Comparison of ENCODE assay signal across 18 cellular contexts in the genomic region with DNA sequence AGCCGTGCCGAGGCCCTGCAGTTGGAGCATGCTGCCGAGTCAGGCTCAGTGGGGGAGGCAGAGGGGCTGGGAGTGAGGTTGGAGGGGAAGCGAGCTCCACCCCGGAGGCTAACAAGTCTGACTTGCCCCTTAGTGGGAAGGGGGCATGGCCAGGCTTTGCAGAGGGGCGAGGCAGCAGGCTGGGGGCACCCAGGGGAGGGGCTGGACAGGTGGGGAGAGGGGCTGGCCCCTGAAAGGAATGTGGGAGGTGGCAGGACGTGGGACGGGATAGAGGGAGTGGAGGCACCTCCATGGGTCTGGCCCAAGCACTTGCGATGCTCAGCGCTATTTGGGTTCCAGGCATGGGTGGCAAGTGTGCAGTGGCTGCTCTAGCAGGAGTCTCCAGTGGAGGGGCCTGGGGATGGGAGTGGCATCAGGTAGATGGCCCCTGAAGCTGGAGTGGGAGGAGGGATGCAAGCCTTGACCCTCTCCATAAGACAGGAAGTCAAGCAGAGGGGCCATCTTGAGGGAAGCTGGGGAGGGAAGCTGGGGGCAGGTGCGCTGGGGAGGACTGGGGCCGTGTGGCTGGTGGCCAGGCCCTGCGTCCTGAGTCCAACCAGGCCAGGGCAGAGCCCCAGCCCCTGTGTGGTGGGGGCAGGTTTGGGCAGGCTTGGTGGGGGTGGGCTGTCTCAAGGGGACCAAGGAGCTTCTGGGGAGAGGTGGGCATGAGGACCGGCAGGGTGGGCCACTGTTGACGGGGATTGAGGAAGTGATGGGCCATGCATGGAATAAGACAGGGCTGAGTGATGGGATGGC. TPM values are rescaled to one million over a fixed set of nuclear protein-coding genes. Genes with fewer than 3 reads are reported as not detected.
A peak's percentile ranks its signal among the peaks of the same experiment; 100 is the strongest.
DNase-seq lines count a peak whose midpoint lies in the region; ATAC-seq and TF ChIP-seq lines count a peak whose summit lies in the region.
"Had no signal": no experiment of that assay in that cellular context is flagged by ENCODE, and none has a peak within 500 bp of the region (broad histone marks: within the 10 kb centered on the region; RNA-seq: fewer than 3 reads in every experiment).

No MANE protein-coding gene starts in this region.

- H3K27ac Mint-ChIP-seq in effector memory CD8-positive, alpha-beta T cell, result peak overlapping the region; percentile 52 to 93
- H3K27ac Mint-ChIP-seq in stimulated activated effector memory CD8-positive, alpha-beta T cell treated with anti-CD3 and anti-CD28 coated beads, Interleukin-12 subunit alpha, Interleukin-12 subunit beta, amount 100 ng/mL, for 72 hours, result peak overlapping the region; percentile 74

- POLR2A ChIA-PET in HEK293 (lab: Yijun Ruan, JAX), result interaction anchor here (0.7 to 1.1 kb wide), 2 partner anchors 10 to 200 kb away, joined by 3 to 8 read pairs; partner anchors contain the start of gene CKB

- no peaks in the 10 kb centered on the region for H3K27me3 ChIP-seq in MG63
- H3K27me3 ChIP-seq: ascending aorta, thyroid gland had no signal

- peaks cover 0 to 19% of the 10 kb centered on the region in 2 experiments; a peak in 1 of 3 replicates for H3K36me3 ChIP-seq in HEK293 (ENCODE audit: control insufficient read depth in 2 of 2, insufficient read depth in 1 of 2, low read length in 2 of 2)
- peaks cover 7% of the 10 kb centered on the region for H3K36me3 ChIP-seq in MG63
- H3K36me3 ChIP-seq: thyroid gland had no signal

- H3K27me3 Mint-ChIP-seq in activated T-cell treated with anti-CD3 and anti-CD28 coated beads, Interleukin-2, amount 50 U/mL, for 4 hours (ENCODE audit: low read depth), result no peaks in the 10 kb centered on the region
- H3K27me3 Mint-ChIP-seq in effector memory CD8-positive, alpha-beta T cell, result no peaks in the 10 kb centered on the region

- H3K4me1 ChIP-seq in HEK293 (ENCODE audit: control insufficient read depth, insufficient read depth, low read length), result peaks cover 13% of the 10 kb centered on the region

- H3K27ac ChIP-seq in HEK293 (ENCODE audit: extremely low read depth, low read depth, low read length), result no peak overlapping the region
- H3K27ac ChIP-seq: thyroid gland had no signal

- peaks cover 38% of the 10 kb centered on the region for H3K4me1 Mint-ChIP-seq in activated T-cell treated with anti-CD3 and anti-CD28 coated beads, Interleukin-2, amount 50 U/mL, for 4 hours (ENCODE audit: low read depth)
- H3K4me1 Mint-ChIP-seq in effector memory CD8-positive, alpha-beta T cell (ENCODE audit: low read depth in 2 of 2), result peaks cover 13 to 30% of the 10 kb centered on the region in 2 donors
- H3K4me1 Mint-ChIP-seq in stimulated activated effector memory CD8-positive, alpha-beta T cell treated with anti-CD3 and anti-CD28 coated beads, Interleukin-12 subunit alpha, Interleukin-12 subunit beta, amount 100 ng/mL, for 72 hours, result peaks cover 49% of the 10 kb centered on the region

- no peak overlapping the region for H3K4me3 ChIP-seq in HEK293 (ENCODE audit: low read depth, low read length)
- no peak overlapping the region for H3K4me3 ChIP-seq in MG63
- H3K4me3 ChIP-seq: lung, thyroid gland had no signal

- no peaks in the 10 kb centered on the region for H3K9me3 Mint-ChIP-seq in activated T-cell treated with anti-CD3 and anti-CD28 coated beads, Interleukin-2, amount 50 U/mL, for 4 hours
- no peaks in the 10 kb centered on the region for H3K9me3 Mint-ChIP-seq in effector memory CD8-positive, alpha-beta T cell
- H3K9me3 Mint-ChIP-seq in stimulated activated effector memory CD8-positive, alpha-beta T cell treated with anti-CD3 and anti-CD28 coated beads, Interleukin-12 subunit alpha, Interleukin-12 subunit beta, amount 100 ng/mL, for 72 hours, result no peaks in the 10 kb centered on the region
- H3K9me3 Mint-ChIP-seq: naive thymus-derived CD8-positive, alpha-beta T cell had no signal

- H3K36me3 Mint-ChIP-seq in activated T-cell treated with anti-CD3 and anti-CD28 coated beads, Interleukin-2, amount 50 U/mL, for 4 hours (ENCODE audit: insufficient read depth), result peaks cover 4% of the 10 kb centered on the region
- H3K36me3 Mint-ChIP-seq in effector memory CD8-positive, alpha-beta T cell (ENCODE audit: insufficient read depth), result peaks cover 32% of the 10 kb centered on the region
- peaks cover 42% of the 10 kb centered on the region for H3K36me3 Mint-ChIP-seq in stimulated activated effector memory CD8-positive, alpha-beta T cell treated with anti-CD3 and anti-CD28 coated beads, Interleukin-12 subunit alpha, Interleukin-12 subunit beta, amount 100 ng/mL, for 72 hours

- no peak for DNase-seq in activated T-cell treated with anti-CD3 and anti-CD28 coated beads, Interleukin-2, amount 50 U/mL, for 4 hours
- DNase-seq in activated T-cell treated with anti-CD3 and anti-CD28 coated beads, Interleukin-2, amount 50 U/mL, for 1 hour, result no peak
- DNase-seq in effector memory CD8-positive, alpha-beta T cell, result no peak
- no peak for DNase-seq in stimulated activated effector memory CD8-positive, alpha-beta T cell treated with anti-CD3 and anti-CD28 coated beads, Interleukin-12 subunit alpha, Interleukin-12 subunit beta, amount 100 ng/mL, for 72 hours (ENCODE audit: low spot score in 2 of 2)
- no peak for DNase-seq in globus pallidus (ENCODE audit: low spot score)
- no peak for DNase-seq in stimulated activated CD4-positive, alpha-beta T cell treated with anti-CD3 and anti-CD28 coated beads, Interleukin-12 subunit alpha, Interleukin-12 subunit beta, amount 100 ng/mL, for 4 hours
- no peak for DNase-seq in MG63
- DNase-seq: cerebellar nuclear complex; DMS79; effector memory CD4-positive, alpha-beta T cell; islet precursor cell; naive thymus-derived CD8-positive, alpha-beta T cell; NCI-H1417; NCI-H526; thyroid gland had no signal

- no peaks in the 10 kb centered on the region for H3K9me3 ChIP-seq in HEK293 (ENCODE audit: control insufficient read depth, insufficient read depth, low read depth, low read length)
- no peaks in the 10 kb centered on the region for H3K9me3 ChIP-seq in MG63
- H3K9me3 ChIP-seq: ascending aorta, thyroid gland had no signal

- H3K4me3 Mint-ChIP-seq in activated T-cell treated with anti-CD3 and anti-CD28 coated beads, Interleukin-2, amount 50 U/mL, for 4 hours, result peak overlapping the region; percentile 54
- H3K4me3 Mint-ChIP-seq in effector memory CD8-positive, alpha-beta T cell, result no peak overlapping the region
- peak overlapping the region; percentile 91 for H3K4me3 Mint-ChIP-seq in stimulated activated effector memory CD8-positive, alpha-beta T cell treated with anti-CD3 and anti-CD28 coated beads, Interleukin-12 subunit alpha, Interleukin-12 subunit beta, amount 100 ng/mL, for 72 hours

- TF ChIP-seq CTCF in HEK293 (tag by site-specific recombination; IDR thresholded peaks at IDR 0.05), result no peak

- CTCF ChIA-PET in HEK293 (lab: Yijun Ruan, JAX), result interaction anchor here (0.7 to 1.4 kb wide), 2 partner anchors 13 to 14 kb away, joined by 3 to 5 read pairs; no protein-coding TSS in a partner anchor

- ATAC-seq in activated T-cell treated with anti-CD3 and anti-CD28 coated beads, Interleukin-2, amount 50 U/mL, for 4 hours, result no peak
- ATAC-seq in effector memory CD8-positive, alpha-beta T cell (replicated peaks), result no peak
- ATAC-seq in stimulated activated effector memory CD8-positive, alpha-beta T cell treated with anti-CD3 and anti-CD28 coated beads, Interleukin-12 subunit alpha, Interleukin-12 subunit beta, amount 100 ng/mL, for 72 hours, result no peak
- ATAC-seq: naive thymus-derived CD8-positive, alpha-beta T cell had no signal

TF ChIP-seq in HEK293, 187 proteins besides CTCF, POLR2A, EP300 and RAD21:
- TF ChIP-seq GLIS2 (tag by site-specific recombination; IDR thresholded peaks at IDR 0.05) (peak; percentile 35; the same call in 1 of the 2 replicates), ZNF510 (tag by site-specific recombination; IDR thresholded peaks at IDR 0.05; ENCODE audit: insufficient replicate concordance) (no peak), KLF1 (tag by site-specific recombination; IDR thresholded peaks at IDR 0.05) (peak; percentile 67), ZNF555 (tag by site-specific recombination; conservative IDR thresholded peaks at IDR 0.05) (no peak), ZFHX2 (tag by site-specific recombination; conservative IDR thresholded peaks at IDR 0.05) (0 out of 2 replicates have a peak, but pooled peaks have one; percentile 7)

RNA-seq across cellular contexts. Expression of gene TRMT61A, which starts 2.6 kb away (rescaled TPM):
- 10 to 100 TPM; 53.0 to 62.2 (median 61.5) TPM for total RNA-seq in activated T-cell treated with anti-CD3 and anti-CD28 coated beads, Interleukin-2, amount 50 U/mL, for 4 hours
- total RNA-seq in MG63 (2014; rRNA removed; shearing (Covaris generic); ENCODE audit: low replicate concordance), result 29.0 and 43.2 TPM in 2 replicates

RNA-seq across cellular contexts. Expression of gene CKB, which starts 9.0 kb away (rescaled TPM):
- total RNA-seq in activated T-cell treated with anti-CD3 and anti-CD28 coated beads, Interleukin-2, amount 50 U/mL, for 4 hours, result 1 to 10 TPM; 4.1 to 7.6 (median 6.7) TPM
- 34.9 and 45.2 TPM in 2 replicates for total RNA-seq in MG63 (2014; rRNA removed; shearing (Covaris generic); ENCODE audit: low replicate concordance)

RNA-seq across cellular contexts. Expression of gene BAG5, which starts 30.8 kb away (rescaled TPM):
- 10 to 100 TPM; 31.4 to 35.6 (median 32.2) TPM for total RNA-seq in activated T-cell treated with anti-CD3 and anti-CD28 coated beads, Interleukin-2, amount 50 U/mL, for 4 hours
- total RNA-seq in MG63 (2014; rRNA removed; shearing (Covaris generic); ENCODE audit: low replicate concordance), result 5.4 and 8.2 TPM in 2 replicates

RNA-seq across cellular contexts. Expression of gene COA8, which starts 31.1 kb away (rescaled TPM):
- total RNA-seq in activated T-cell treated with anti-CD3 and anti-CD28 coated beads, Interleukin-2, amount 50 U/mL, for 4 hours, result 10 to 100 TPM; 42.0 to 53.2 (median 49.2) TPM
- 18.4 and 38.9 TPM in 2 replicates for total RNA-seq in MG63 (2014; rRNA removed; shearing (Covaris generic); ENCODE audit: low replicate concordance)

Comparison
In these comparisons a context has a peak if more than half of its experiments do, and no peak if none do; other contexts are left out.
1. H3K4me3 Mint-ChIP-seq: peak in activated T-cell treated with anti-CD3 and anti-CD28 coated beads, Interleukin-2, amount 50 U/mL, for 4 hours (single experiment) and stimulated activated effector memory CD8-positive, alpha-beta T cell treated with anti-CD3 and anti-CD28 coated beads, Interleukin-12 subunit alpha, Interleukin-12 subunit beta, amount 100 ng/mL, for 72 hours (single experiment); none in effector memory CD8-positive, alpha-beta T cell (0 of 2).